In genomic region chr16:27298132-27298531, GRCh38 we compare ENCODE assay signal across 20 cellular contexts.
"Had no signal": no experiment of that assay in that cellular context is flagged by ENCODE, and none has a peak within 500 bp of the region (broad histone marks: within the 10 kb centered on the region; RNA-seq: fewer than 3 reads in every experiment).

No MANE protein-coding gene starts in this region.

- H3K27ac Mint-ChIP-seq: dendritic cell treated with granulocyte-macrophage colony-stimulating factor and Interleukin-4, amounts not matched to agents 40 ng/mL and 50 ng/mL, for 4 days; effector memory CD8-positive, alpha-beta T cell; memory B cell; mesothelial cell of epicardium; natural killer cell treated with Interleukin-12 subunit alpha and Interleukin-12 subunit beta and Interleukin-15 and Interleukin-18, amount 100 ng/mL, for 72 hours; neural progenitor cell; progenitor cell of endocrine pancreas had no signal

- ATAC-seq: effector memory CD8-positive, alpha-beta T cell; gastroesophageal sphincter; left lung; natural killer cell treated with Interleukin-12 subunit alpha and Interleukin-12 subunit beta and Interleukin-15 and Interleukin-18, amount 100 ng/mL, for 72 hours; pancreas; right cardiac atrium had no signal

- DNase-seq: effector memory CD8-positive, alpha-beta T cell; esophagus squamous epithelium; foreskin fibroblast; immature natural killer cell; left lung; occipital lobe; pancreas; right cardiac atrium; small intestine; stimulated activated CD4-positive, alpha-beta T cell treated with anti-CD3 and anti-CD28 coated beads, Interleukin-12 subunit alpha, Interleukin-12 subunit beta, amount 100 ng/mL, for 4 hours; stomach; substantia nigra; transverse colon had no signal

- H3K27me3 Mint-ChIP-seq: dendritic cell treated with granulocyte-macrophage colony-stimulating factor and Interleukin-4, amounts not matched to agents 40 ng/mL and 50 ng/mL, for 4 days; effector memory CD8-positive, alpha-beta T cell; natural killer cell treated with Interleukin-12 subunit alpha and Interleukin-12 subunit beta and Interleukin-15 and Interleukin-18, amount 100 ng/mL, for 72 hours had no signal

- H3K36me3 Mint-ChIP-seq: mesothelial cell of epicardium; natural killer cell treated with Interleukin-12 subunit alpha and Interleukin-12 subunit beta and Interleukin-15 and Interleukin-18, amount 100 ng/mL, for 72 hours; neural progenitor cell had no signal

- H3K9me3 Mint-ChIP-seq: dendritic cell treated with granulocyte-macrophage colony-stimulating factor and Interleukin-4, amounts not matched to agents 40 ng/mL and 50 ng/mL, for 4 days; effector memory CD8-positive, alpha-beta T cell; immature natural killer cell; mesothelial cell of epicardium; natural killer cell treated with Interleukin-12 subunit alpha and Interleukin-12 subunit beta and Interleukin-15 and Interleukin-18, amount 100 ng/mL, for 72 hours; neural progenitor cell had no signal

- H3K4me3 Mint-ChIP-seq: dendritic cell treated with granulocyte-macrophage colony-stimulating factor and Interleukin-4, amounts not matched to agents 40 ng/mL and 50 ng/mL, for 4 days; effector memory CD8-positive, alpha-beta T cell; immature natural killer cell; memory B cell; mesothelial cell of epicardium; natural killer cell treated with Interleukin-12 subunit alpha and Interleukin-12 subunit beta and Interleukin-15 and Interleukin-18, amount 100 ng/mL, for 72 hours; neural progenitor cell had no signal

- H3K4me1 Mint-ChIP-seq: mesothelial cell of epicardium, neural progenitor cell had no signal
